10 cellular contexts compared by ENCODE assay signal in genomic region chr5:73213566-73213998, GRCh38. TPM values are rescaled to one million over a fixed set of nuclear protein-coding genes. Genes with fewer than 3 reads are reported as not detected.
DNase-seq lines count a peak whose midpoint lies in the region; ATAC-seq and TF ChIP-seq lines count a peak whose summit lies in the region.
"Had no signal": no experiment of that assay in that cellular context is flagged by ENCODE, and none has a peak within 500 bp of the region (broad histone marks: within the 10 kb centered on the region; RNA-seq: fewer than 3 reads in every experiment).

No MANE protein-coding gene starts in this region.

- H3K36me3 ChIP-seq in tibial nerve, result no peaks in the 10 kb centered on the region

- H3K27ac ChIP-seq in tibial nerve, result peak overlapping the region in 2 of 4 donors; percentile 21 to 83

- H3K4me1 ChIP-seq in tibial nerve, result peaks cover 0 to 33% (median 0%) of the 10 kb centered on the region in 4 donors

- H3K4me1 Mint-ChIP-seq in glutamatergic neuron (ENCODE audit: low read depth, unreplicated experiment), result peaks cover 1% of the 10 kb centered on the region

- H3K9me3 ChIP-seq in tibial nerve, result peaks cover 0 to 9% (median 3%) of the 10 kb centered on the region in 4 donors

- H3K4me3 Mint-ChIP-seq in glutamatergic neuron (ENCODE audit: unreplicated experiment), result no peak overlapping the region

- H3K27me3 Mint-ChIP-seq in glutamatergic neuron (ENCODE audit: unreplicated experiment), result peaks cover 4% of the 10 kb centered on the region

- H3K4me3 ChIP-seq in astrocyte of the spinal cord (ENCODE audit: low read depth, low read length) (no peak overlapping the region), tibial nerve (peak overlapping the region in 2 of 4 donors; percentile 9 to 56)

- TF ChIP-seq CTCF in astrocyte of the spinal cord (IDR thresholded peaks at IDR 0.05; ENCODE audit: low read depth, low read length) (no peak), tibial nerve (IDR thresholded peaks at IDR 0.05) (no peak), glutamatergic neuron (IDR thresholded peaks at IDR 0.05; ENCODE audit: partially characterized antibody, unreplicated experiment) (no peak)

- peak; percentile 69 for DNase-seq in stimulated activated CD4-positive, alpha-beta T cell treated with anti-CD3 and anti-CD28 coated beads, Interleukin-15, amount 100 ng/mL, for 24 hours
- no peak for DNase-seq in stimulated activated CD4-positive, alpha-beta T cell treated with anti-CD3 and anti-CD28 coated beads, Interleukin-2, amount 100 ng/mL, for 48 hours
- DNase-seq in astrocyte of the spinal cord (ENCODE audit: low read depth, low spot score) (peak; percentile 91), tibial nerve (ENCODE audit: low spot score in 2 of 2) (peak; percentile 54 to 84), Right ventricle myocardium inferior (ENCODE audit: missing footprints) (no peak), glutamatergic neuron (no peak)
- DNase-seq: activated effector memory CD4-positive, alpha-beta T cell treated with Interleukin-2 at 50 U/mL for 16 hours; right cardiac atrium had no signal

- in situ Hi-C loops in astrocyte of the spinal cord (cut with HindIII; ENCODE audit: low sequenced_read_pairs), result no loop called here

- TF ChIP-seq EP300 in tibial nerve (IDR thresholded peaks at IDR 0.05), result peak in 1 of 2 donors; percentile 83

- peaks cover 0 to 55% of the 10 kb centered on the region in 2 donors for H3K27me3 ChIP-seq in tibial nerve

- peaks cover 15% of the 10 kb centered on the region for H3K36me3 Mint-ChIP-seq in glutamatergic neuron (ENCODE audit: unreplicated experiment)

- ATAC-seq in HG03280 (IDR thresholded peaks at IDR 0.05; ENCODE audit: unreplicated experiment) (peak; percentile 69), Right ventricle myocardium inferior (no peak), HG03520 (IDR thresholded peaks at IDR 0.05; ENCODE audit: unreplicated experiment) (no peak)
- ATAC-seq: right cardiac atrium had no signal

- intact Hi-C loops in Right ventricle myocardium inferior (cut with DNase I), result no loop called here

- peaks cover 18% of the 10 kb centered on the region for H3K9me3 Mint-ChIP-seq in glutamatergic neuron (ENCODE audit: unreplicated experiment)

- no peak overlapping the region for H3K27ac Mint-ChIP-seq in glutamatergic neuron (ENCODE audit: unreplicated experiment)

- 43 to 47% methylated on average over 6 of the region's 6 CpGs for WGBS in tibial nerve, 2 donors

- peak in 1 of 2 donors; percentile 50 for TF ChIP-seq POLR2A in tibial nerve (IDR thresholded peaks at IDR 0.05)

RNA-seq across cellular contexts. Expression of gene TMEM174, which starts 40.6 kb away (rescaled TPM):
- total RNA-seq in tibial nerve (not detected), Right ventricle myocardium inferior (not detected), glutamatergic neuron (ENCODE audit: unreplicated experiment) (not detected)
- total RNA-seq: right cardiac atrium had no signal

Comparison
In these comparisons a context has a peak if more than half of its experiments do, and no peak if none do; other contexts are left out.
1. DNase-seq: peak in stimulated activated CD4-positive, alpha-beta T cell treated with anti-CD3 and anti-CD28 coated beads, Interleukin-15, amount 100 ng/mL, for 24 hours (single experiment), astrocyte of the spinal cord (single experiment) and tibial nerve (2 of 2); none in stimulated activated CD4-positive, alpha-beta T cell treated with anti-CD3 and anti-CD28 coated beads, Interleukin-2, amount 100 ng/mL, for 48 hours (0 of 2), Right ventricle myocardium inferior (single experiment) and glutamatergic neuron (single experiment).